ENCODE assay signal across 8 cellular contexts in the genomic region with DNA sequence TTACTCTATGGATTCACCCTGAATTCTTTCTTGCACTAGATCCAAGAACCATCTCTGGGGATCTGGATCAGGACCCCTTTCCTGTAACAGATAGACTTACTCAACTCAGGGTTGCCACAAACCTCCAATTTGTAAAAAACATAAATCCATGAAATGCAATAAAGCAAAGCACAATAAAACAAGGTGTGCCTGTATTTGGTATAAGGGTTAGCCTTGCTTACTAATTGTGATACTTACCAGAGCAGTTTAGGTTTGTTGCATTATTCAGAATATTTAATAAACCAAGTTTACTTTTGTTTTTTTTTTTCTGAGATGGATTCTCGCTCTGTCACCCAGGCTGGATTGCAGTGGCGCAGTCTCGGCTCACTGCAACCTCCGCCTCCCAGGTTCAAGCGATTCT.
"Had no signal": no experiment of that assay in that cellular context is flagged by ENCODE, and none has a peak within 500 bp of the region (broad histone marks: within the 10 kb centered on the region; RNA-seq: fewer than 3 reads in every experiment).

No MANE protein-coding gene starts in this region.

- H2AFZ ChIP-seq: GM23248 had no signal

- H3K4me3 ChIP-seq: GM23248, HAP-1 had no signal

- H3K9me3 ChIP-seq: HAP-1 had no signal

- H3K36me3 ChIP-seq: HAP-1 had no signal

- ATAC-seq: HCT116, HepG2 had no signal

- H3K27ac ChIP-seq: GM23248, KMS-11 had no signal

- H3K4me1 ChIP-seq: HAP-1 had no signal

- H3K4me2 ChIP-seq: KMS-11 had no signal

- FAIRE-seq: HepG2 had no signal

- DNase-seq: GM23248, H7, HFFc6, KBM-7 had no signal

- H3K9ac ChIP-seq: GM23248, KMS-11 had no signal
